8 cellular contexts compared by ENCODE assay signal in the genomic region with DNA sequence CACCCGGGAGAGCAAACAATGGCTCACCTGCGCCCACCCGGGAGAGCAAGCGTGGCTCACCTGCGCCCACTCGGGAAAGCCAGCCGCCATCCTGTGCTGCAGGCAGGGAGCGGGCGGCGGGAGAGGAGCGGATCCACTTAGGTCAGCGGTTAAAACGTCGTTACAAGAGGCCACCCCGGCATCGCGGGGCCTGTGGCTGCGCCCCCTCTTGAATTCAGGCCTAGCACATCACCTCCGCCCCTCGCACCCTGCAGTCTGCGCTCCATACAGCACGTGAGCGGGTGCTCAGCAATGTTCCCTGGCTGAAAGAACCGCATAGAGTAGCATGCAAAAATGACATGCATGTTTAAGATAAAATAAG. TPM values are rescaled to one million over a fixed set of nuclear protein-coding genes. Genes with fewer than 3 reads are reported as not detected.
DNase-seq lines count a peak whose midpoint lies in the region; ATAC-seq and TF ChIP-seq lines count a peak whose summit lies in the region.

No MANE protein-coding gene starts in this region.

- 93 to 95% methylated on average over 14 to 24 of the region's 24 CpGs for WGBS in endodermal cell (ENCODE audit: insufficient coverage in 1 of 2, insufficient read length in 1 of 2), 2 experiments

- no peaks in the 10 kb centered on the region for H3K9me3 Mint-ChIP-seq in endodermal cell
- H3K9me3 Mint-ChIP-seq in nephron progenitor cell, result no peaks in the 10 kb centered on the region

- H3K27ac Mint-ChIP-seq in endodermal cell (no peak overlapping the region), nephron progenitor cell (no peak overlapping the region)

- H3K4me1 ChIP-seq in endodermal cell (ENCODE audit: control insufficient read depth, insufficient read depth, low read length), result peaks cover 6% of the 10 kb centered on the region

- DNase-seq in ELR (ENCODE audit: low read depth) (peak; percentile 10), T-helper 9 cell (peak; percentile 4), endodermal cell (peak; percentile 55), nephron progenitor cell (no peak), hepatic stellate cell (ENCODE audit: low spot score) (no peak)

- peaks cover 8% of the 10 kb centered on the region for H3K27me3 ChIP-seq in endodermal cell (ENCODE audit: control insufficient read depth, insufficient read depth, low read length, poor library complexity, severe bottlenecking)

- H3K9me3 ChIP-seq in endodermal cell (ENCODE audit: control insufficient read depth, low read length), result no peaks in the 10 kb centered on the region

- peak overlapping the region; percentile 87 for H3K4me3 ChIP-seq in endodermal cell (ENCODE audit: low read length)

- no peak overlapping the region for H3K9ac ChIP-seq in endodermal cell (ENCODE audit: extremely low read depth, low read length, poor library complexity, severe bottlenecking)

- H3K27me3 Mint-ChIP-seq in endodermal cell (ENCODE audit: insufficient read depth) (peaks cover 19% of the 10 kb centered on the region), nephron progenitor cell (ENCODE audit: low read depth, poor library complexity) (peaks cover 20% of the 10 kb centered on the region)

- H3K36me3 Mint-ChIP-seq in endodermal cell (ENCODE audit: low read depth) (peaks cover 15% of the 10 kb centered on the region), nephron progenitor cell (ENCODE audit: low read depth) (peaks cover 15% of the 10 kb centered on the region)

- H3K4me3 Mint-ChIP-seq in endodermal cell (peak overlapping the region; percentile 78), nephron progenitor cell (peak overlapping the region; percentile 84)

- H3K36me3 ChIP-seq in endodermal cell (ENCODE audit: control insufficient read depth, insufficient read depth, low read length), result peaks cover 16% of the 10 kb centered on the region

- TF ChIP-seq CTCF in endodermal cell (conservative IDR thresholded peaks at IDR 0.05) (no peak), nephron progenitor cell (IDR thresholded peaks at IDR 0.05) (no peak)

- H3K27ac ChIP-seq in endodermal cell (ENCODE audit: low read depth, low read length), result no peak overlapping the region

- ATAC-seq in HG02970 (IDR thresholded peaks at IDR 0.05; ENCODE audit: low FRiP score, unreplicated experiment) (peak; percentile 15), HG03439 (IDR thresholded peaks at IDR 0.05; ENCODE audit: unreplicated experiment) (no peak), GM19397 (IDR thresholded peaks at IDR 0.05; ENCODE audit: unreplicated experiment) (no peak)

- peaks cover 14% of the 10 kb centered on the region for H3K4me1 Mint-ChIP-seq in endodermal cell
- peaks cover 9% of the 10 kb centered on the region for H3K4me1 Mint-ChIP-seq in nephron progenitor cell

RNA-seq across cellular contexts. Expression of a gene that starts 0.5 kb away (rescaled TPM):
- total RNA-seq in endodermal cell, result 10 to 100 TPM; 28.0 to 38.2 TPM
- polyA plus RNA-seq in endodermal cell (2013, experiment 1 of 2), result 19.4 TPM
- polyA plus RNA-seq in endodermal cell (2013, experiment 2 of 2), result 20.9 TPM

Comparison
In these comparisons a context has a peak if more than half of its experiments do, and no peak if none do; other contexts are left out.
1. DNase-seq: peak in ELR (single experiment), T-helper 9 cell (single experiment) and endodermal cell (single experiment); none in nephron progenitor cell (single experiment) and hepatic stellate cell (single experiment).